ENCODE assay signal across 8 cellular contexts in the genomic region with DNA sequence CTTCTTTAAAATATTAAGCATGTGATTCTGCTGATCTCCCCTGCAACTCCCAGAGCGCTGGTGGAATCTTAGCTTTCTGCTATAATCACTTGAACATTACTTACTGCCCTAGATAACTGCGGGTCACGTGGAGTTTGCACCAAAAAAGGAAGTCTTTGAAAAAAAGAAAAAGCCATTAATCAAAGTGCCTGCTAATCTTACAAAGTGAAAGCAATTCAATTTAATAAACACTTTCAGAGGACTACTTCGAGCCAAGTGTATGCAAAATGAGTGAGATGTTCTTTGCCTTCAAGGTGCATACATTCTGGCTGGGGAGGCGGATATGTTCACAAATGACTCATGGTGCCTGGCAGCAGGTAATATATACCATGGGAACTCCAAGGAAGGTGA.
DNase-seq lines count a peak whose midpoint lies in the region; ATAC-seq, FAIRE-seq and TF ChIP-seq lines count a peak whose summit lies in the region.

No MANE protein-coding gene starts in this region.

- H3K36me3 ChIP-seq in K562 (ENCODE audit: control insufficient read depth, insufficient read depth, low read length) (no peaks in the 10 kb centered on the region), lower lobe of right lung (no peaks in the 10 kb centered on the region), vagina (no peaks in the 10 kb centered on the region)

- ATAC-seq in K562, result no peak
- ATAC-seq in lower lobe of right lung, result peak; percentile 27 to 37

- no peaks in the 10 kb centered on the region for H3K27me3 ChIP-seq in K562 (ENCODE audit: control insufficient read depth in 2 of 2, insufficient read depth in 2 of 2, low read length in 2 of 2)
- no peaks in the 10 kb centered on the region for H3K27me3 ChIP-seq in lower lobe of right lung (ENCODE audit: low read depth)
- no peaks in the 10 kb centered on the region for H3K27me3 ChIP-seq in vagina

- POLR2A ChIA-PET in K562 (lab: Yijun Ruan, JAX), result no interaction called here

- CTCF ChIA-PET in K562 (lab: Yijun Ruan, JAX; ENCODE audit: low intra/inter-chr PET ratio), result no interaction called here

- no peaks in the 10 kb centered on the region for H3K9me1 ChIP-seq in K562 (ENCODE audit: control insufficient read depth, insufficient read depth, low read length)

- H3K9ac ChIP-seq in K562 (ENCODE audit: insufficient read depth in 1 of 2, low read depth in 2 of 2, low read length in 2 of 2), result no peak overlapping the region

- no peak overlapping the region for H3K4me2 ChIP-seq in K562 (ENCODE audit: insufficient read depth, low read length)

- no peaks in the 10 kb centered on the region for H3K79me2 ChIP-seq in K562 (ENCODE audit: control insufficient read depth, insufficient read depth, low read length)

- H2AFZ ChIP-seq in K562 (ENCODE audit: low read depth, low read length), result no peak overlapping the region

- H3K4me1 ChIP-seq in K562 (replicated peaks in 1 of 2; ENCODE audit: control insufficient read depth in 2 of 2, insufficient read depth in 2 of 2, low read length in 2 of 2) (no peaks in the 10 kb centered on the region; a peak in 1 of 5 replicates), lower lobe of right lung (peaks cover 14% of the 10 kb centered on the region), vagina (peaks cover 7% of the 10 kb centered on the region)

- intact Hi-C loops in K562 (cut with micrococcal nuclease), result no loop called here
- intact Hi-C loops in lower lobe of right lung (cut with DNase I), result no loop called here
- intact Hi-C loops in vagina (cut with DNase I), result no loop called here

- TF ChIP-seq EP300 in K562 (IDR thresholded peaks at IDR 0.05; ENCODE audit: low read length), result no peak

- H3K9me3 ChIP-seq in K562 (replicated peaks; ENCODE audit: control insufficient read depth, insufficient read depth, low read depth, low read length) (no peaks in the 10 kb centered on the region), lower lobe of right lung (no peaks in the 10 kb centered on the region), vagina (no peaks in the 10 kb centered on the region)

- H3K4me3 ChIP-seq in K562 (no peak overlapping the region), lower lobe of right lung (peak overlapping the region; percentile 54), vagina (peak overlapping the region; percentile 45 to 47)

- in situ Hi-C loops in K562 (cut with MboI), result no loop called here

- TF ChIP-seq POLR2A in K562 (conservative IDR thresholded peaks at IDR 0.05) (no peak), vagina (IDR thresholded peaks at IDR 0.05) (no peak)

- no peak for FAIRE-seq in K562 (lab: Jason Lieb, UNC)

- no peak for TF ChIP-seq CTCF in K562 (IDR thresholded peaks at IDR 0.05 in 2 of 3, conservative IDR thresholded peaks at IDR 0.05 in 1 of 3; ENCODE audit: insufficient read depth in 2 of 3, low read depth in 1 of 3, low read length in 3 of 3)
- TF ChIP-seq CTCF in lower lobe of right lung (IDR thresholded peaks at IDR 0.05), result no peak
- no peak for TF ChIP-seq CTCF in vagina (IDR thresholded peaks at IDR 0.05)

- peak; percentile 3 for DNase-seq in stimulated activated CD4-positive, alpha-beta T cell treated with anti-CD3 and anti-CD28 coated beads, Interleukin-15, amount 100 ng/mL, for 24 hours
- DNase-seq in stimulated activated CD4-positive, alpha-beta T cell treated with anti-CD3 and anti-CD28 coated beads, Interleukin-4, amount 100 ng/mL, for 1 hour, result no peak
- DNase-seq in K562 (ENCODE audit: extremely low read depth in 1 of 4, low spot score in 3 of 4) (peak in 1 of 4 experiments; percentile 1), lower lobe of right lung (no peak), vagina (ENCODE audit: extremely low spot score in 2 of 2) (no peak), NCI-H524 (lab: John Stamatoyannopoulos, UW) (no peak), cortex of kidney (lab: John Stamatoyannopoulos, UW) (no peak), substantia nigra (lab: John Stamatoyannopoulos, UW) (no peak)

- H4K20me1 ChIP-seq in K562 (replicated peaks; ENCODE audit: control insufficient read depth, insufficient read depth, low read length), result no peaks in the 10 kb centered on the region

- no peak for TF ChIP-seq RAD21 in K562 (CRISPR knock-in tag; conservative IDR thresholded peaks at IDR 0.05 in 1 of 2, IDR thresholded peaks at IDR 0.05 in 1 of 2)

- H3K27ac ChIP-seq in K562 (ENCODE audit: extremely low read depth, low read depth, low read length) (no peak overlapping the region), lower lobe of right lung (no peak overlapping the region), vagina (peak overlapping the region; percentile 44), substantia nigra (ENCODE audit: low read depth, low read length, poor library complexity, severe bottlenecking) (no peak overlapping the region)

- BruUV-seq in K562 (replicated peaks; lab: Mats Ljungman, UMichigan), result no TSS peak

- 0% methylated on average over 5 of the region's 5 CpGs for WGBS in K562 (ENCODE audit: insufficient coverage, low coverage, missing lambda C conversion rate)

TF ChIP-seq in K562, 482 proteins besides CTCF, POLR2A, EP300 and RAD21:
- TF ChIP-seq SPI1 (IDR thresholded peaks at IDR 0.05; ENCODE audit: borderline replicate concordance, low read depth, low read length) (0 out of 2 replicates have a peak, but pooled peaks have one; percentile 29), ZNF707 (CRISPR knock-in tag; conservative IDR thresholded peaks at IDR 0.05) (no peak), KLF1 (tag; IDR thresholded peaks at IDR 0.05) (no peak), SUPT5H (IDR thresholded peaks at IDR 0.05) (no peak), MEIS2 (IDR thresholded peaks at IDR 0.05; ENCODE audit: partially characterized antibody) (peak; percentile 87), RNF2 (IDR thresholded peaks at IDR 0.05) (no peak), SIRT6 (IDR thresholded peaks at IDR 0.05; ENCODE audit: low read depth, low read length) (no peak), CBX3 (IDR thresholded peaks at IDR 0.05; ENCODE audit: borderline replicate concordance in 1 of 2, low read length in 2 of 2) (no peak), ATF1 (CRISPR knock-in tag; IDR thresholded peaks at IDR 0.05) (no peak), ATF1 (tag; IDR thresholded peaks at IDR 0.05) (0 out of 2 replicates have a peak, but pooled peaks have one; percentile 14)
- TF ChIP-seq, protein P1, sequence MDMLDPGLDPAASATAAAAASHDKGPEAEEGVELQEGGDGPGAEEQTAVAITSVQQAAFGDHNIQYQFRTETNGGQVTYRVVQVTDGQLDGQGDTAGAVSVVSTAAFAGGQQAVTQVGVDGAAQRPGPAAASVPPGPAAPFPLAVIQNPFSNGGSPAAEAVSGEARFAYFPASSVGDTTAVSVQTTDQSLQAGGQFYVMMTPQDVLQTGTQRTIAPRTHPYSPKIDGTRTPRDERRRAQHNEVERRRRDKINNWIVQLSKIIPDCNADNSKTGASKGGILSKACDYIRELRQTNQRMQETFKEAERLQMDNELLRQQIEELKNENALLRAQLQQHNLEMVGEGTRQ (CRISPR knock-in tag; IDR thresholded peaks at IDR 0.05), result peak; percentile 39
- TF ChIP-seq, protein P2, sequence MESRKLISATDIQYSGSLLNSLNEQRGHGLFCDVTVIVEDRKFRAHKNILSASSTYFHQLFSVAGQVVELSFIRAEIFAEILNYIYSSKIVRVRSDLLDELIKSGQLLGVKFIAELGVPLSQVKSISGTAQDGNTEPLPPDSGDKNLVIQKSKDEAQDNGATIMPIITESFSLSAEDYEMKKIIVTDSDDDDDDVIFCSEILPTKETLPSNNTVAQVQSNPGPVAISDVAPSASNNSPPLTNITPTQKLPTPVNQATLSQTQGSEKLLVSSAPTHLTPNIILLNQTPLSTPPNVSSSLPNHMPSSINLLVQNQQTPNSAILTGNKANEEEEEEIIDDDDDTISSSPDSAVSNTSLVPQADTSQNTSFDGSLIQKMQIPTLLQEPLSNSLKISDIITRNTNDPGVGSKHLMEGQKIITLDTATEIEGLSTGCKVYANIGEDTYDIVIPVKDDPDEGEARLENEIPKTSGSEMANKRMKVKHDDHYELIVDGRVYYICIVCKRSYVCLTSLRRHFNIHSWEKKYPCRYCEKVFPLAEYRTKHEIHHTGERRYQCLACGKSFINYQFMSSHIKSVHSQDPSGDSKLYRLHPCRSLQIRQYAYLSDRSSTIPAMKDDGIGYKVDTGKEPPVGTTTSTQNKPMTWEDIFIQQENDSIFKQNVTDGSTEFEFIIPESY (CRISPR knock-in tag; IDR thresholded peaks at IDR 0.05), result no peak
- TF ChIP-seq, protein P3, sequence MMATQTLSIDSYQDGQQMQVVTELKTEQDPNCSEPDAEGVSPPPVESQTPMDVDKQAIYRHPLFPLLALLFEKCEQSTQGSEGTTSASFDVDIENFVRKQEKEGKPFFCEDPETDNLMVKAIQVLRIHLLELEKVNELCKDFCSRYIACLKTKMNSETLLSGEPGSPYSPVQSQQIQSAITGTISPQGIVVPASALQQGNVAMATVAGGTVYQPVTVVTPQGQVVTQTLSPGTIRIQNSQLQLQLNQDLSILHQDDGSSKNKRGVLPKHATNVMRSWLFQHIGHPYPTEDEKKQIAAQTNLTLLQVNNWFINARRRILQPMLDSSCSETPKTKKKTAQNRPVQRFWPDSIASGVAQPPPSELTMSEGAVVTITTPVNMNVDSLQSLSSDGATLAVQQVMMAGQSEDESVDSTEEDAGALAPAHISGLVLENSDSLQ (IDR thresholded peaks at IDR 0.05), result peak; percentile 67
- TF ChIP-seq, protein P4, sequence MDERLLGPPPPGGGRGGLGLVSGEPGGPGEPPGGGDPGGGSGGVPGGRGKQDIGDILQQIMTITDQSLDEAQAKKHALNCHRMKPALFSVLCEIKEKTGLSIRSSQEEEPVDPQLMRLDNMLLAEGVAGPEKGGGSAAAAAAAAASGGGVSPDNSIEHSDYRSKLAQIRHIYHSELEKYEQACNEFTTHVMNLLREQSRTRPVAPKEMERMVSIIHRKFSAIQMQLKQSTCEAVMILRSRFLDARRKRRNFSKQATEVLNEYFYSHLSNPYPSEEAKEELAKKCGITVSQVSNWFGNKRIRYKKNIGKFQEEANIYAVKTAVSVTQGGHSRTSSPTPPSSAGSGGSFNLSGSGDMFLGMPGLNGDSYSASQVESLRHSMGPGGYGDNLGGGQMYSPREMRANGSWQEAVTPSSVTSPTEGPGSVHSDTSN (CRISPR knock-in tag; IDR thresholded peaks at IDR 0.05; ENCODE audit: low read depth), result no peak
- TF ChIP-seq, protein P4 (tag; conservative IDR thresholded peaks at IDR 0.05; ENCODE audit: low read depth), result peak; percentile 89
